In genomic region chr3:12970684-12971083, GRCh38 we compare ENCODE assay signal across 15 cellular contexts.
A peak's percentile ranks its signal among the peaks of the same experiment; 100 is the strongest.
DNase-seq lines count a peak whose midpoint lies in the region; ATAC-seq and TF ChIP-seq lines count a peak whose summit lies in the region.
"Had no signal": no experiment of that assay in that cellular context is flagged by ENCODE, and none has a peak within 500 bp of the region (broad histone marks: within the 10 kb centered on the region; RNA-seq: fewer than 3 reads in every experiment).

No MANE protein-coding gene starts in this region.

- CTCF ChIA-PET in CD4-positive, alpha-beta memory T cell (lab: Charles Lee; ENCODE audit: partially characterized antibody) = interaction anchor here (7.7 kb wide), 1 partner anchor 13 kb away, joined by 49 read pairs; no protein-coding TSS in a partner anchor

- H3K4me1 Mint-ChIP-seq in CD4-positive, alpha-beta memory T cell = peaks cover 34 to 84% (median 53%) of the 10 kb centered on the region in 4 donors
- H3K4me1 Mint-ChIP-seq in glutamatergic neuron (ENCODE audit: low read depth, unreplicated experiment) = peaks cover 51% of the 10 kb centered on the region

- intact Hi-C loops in CD4-positive, alpha-beta memory T cell (cut with micrococcal nuclease) = no loop called here
- intact Hi-C loops in transverse colon (cut with DNase I; ENCODE audit: low total_unique reads) = no loop called here

- H3K4me1 ChIP-seq in CD4-positive, alpha-beta memory T cell (ENCODE audit: insufficient read depth, low read length) = peaks cover 55% of the 10 kb centered on the region
- H3K4me1 ChIP-seq in transverse colon = peaks cover 13 to 24% (median 19%) of the 10 kb centered on the region in 4 donors

- H3K36me3 ChIP-seq in CD4-positive, alpha-beta memory T cell (ENCODE audit: insufficient read depth, low read length) = peaks cover 3% of the 10 kb centered on the region
- no peaks in the 10 kb centered on the region for H3K36me3 ChIP-seq in transverse colon
- H3K36me3 ChIP-seq: prostate gland had no signal

- no peak for TF ChIP-seq EP300 in transverse colon (IDR thresholded peaks at IDR 0.05; ENCODE audit: low read depth)

- H3K27ac ChIP-seq in CD4-positive, alpha-beta memory T cell (ENCODE audit: low read depth, low read length) = no peak overlapping the region
- H3K27ac ChIP-seq in transverse colon = no peak overlapping the region
- H3K27ac ChIP-seq: C4-2B, prostate gland had no signal

- TF ChIP-seq CTCF in glutamatergic neuron (IDR thresholded peaks at IDR 0.05; ENCODE audit: partially characterized antibody, unreplicated experiment) (no peak), transverse colon (IDR thresholded peaks at IDR 0.05) (no peak)

- peaks cover 0 to 2% (median 0%) of the 10 kb centered on the region in 8 donors for H3K9me3 Mint-ChIP-seq in CD4-positive, alpha-beta memory T cell
- peaks cover 38% of the 10 kb centered on the region for H3K9me3 Mint-ChIP-seq in glutamatergic neuron (ENCODE audit: unreplicated experiment)

- no peak for ATAC-seq in HG03097 (IDR thresholded peaks at IDR 0.05; ENCODE audit: low FRiP score, unreplicated experiment)
- ATAC-seq: HCT116 had no signal

- TF ChIP-seq POLR2A in transverse colon (IDR thresholded peaks at IDR 0.05) = no peak

- POLR2A ChIA-PET in CD4-positive, alpha-beta memory T cell (lab: Charles Lee; ENCODE audit: partially characterized antibody) = interaction anchor here (1.2 to 1.6 kb wide), 2 partner anchors 8 to 46 kb away, joined by 3 to 4 read pairs; no protein-coding TSS in a partner anchor

- H3K36me3 Mint-ChIP-seq in CD4-positive, alpha-beta memory T cell = peaks cover 0 to 38% of the 10 kb centered on the region in 2 donors
- no peaks in the 10 kb centered on the region for H3K36me3 Mint-ChIP-seq in glutamatergic neuron (ENCODE audit: unreplicated experiment)

- WGBS in transverse colon (ENCODE audit: low coverage in 1 of 2), 2 donors = 80 to 89% methylated on average over 1 to 5 of the region's 5 CpGs

- H3K27me3 Mint-ChIP-seq in CD4-positive, alpha-beta memory T cell = no peaks in the 10 kb centered on the region
- peaks cover 24% of the 10 kb centered on the region for H3K27me3 Mint-ChIP-seq in glutamatergic neuron (ENCODE audit: unreplicated experiment)

- no peak for DNase-seq in CD4-positive, alpha-beta memory T cell
- DNase-seq in DMS79 (lab: John Stamatoyannopoulos, UW) = peak; percentile 24
- peak; percentile 41 for DNase-seq in NCI-H510A (lab: John Stamatoyannopoulos, UW)
- DNase-seq in glutamatergic neuron = no peak
- DNase-seq in EL = no peak
- no peak for DNase-seq in transverse colon
- DNase-seq in Ammon's horn (ENCODE audit: low spot score) = no peak
- DNase-seq: activated effector memory CD4-positive, alpha-beta T cell treated with anti-CD3 and anti-CD28 coated beads, Interleukin-2, amount 50 U/mL, for 16 hours; NCI-H1436 treated with DMSO at 0.1 percent for 48 hours; OCI-M1; substantia nigra had no signal

- H3K4me3 ChIP-seq in CD4-positive, alpha-beta memory T cell (ENCODE audit: low read length in 2 of 2) = no peak overlapping the region
- no peak overlapping the region for H3K4me3 ChIP-seq in transverse colon
- H3K4me3 ChIP-seq: prostate gland had no signal

- peak overlapping the region in 6 of 7 donors; percentile 19 to 91 (median 62) for H3K27ac Mint-ChIP-seq in CD4-positive, alpha-beta memory T cell
- peak overlapping the region; percentile 78 for H3K27ac Mint-ChIP-seq in glutamatergic neuron (ENCODE audit: unreplicated experiment)

- in situ Hi-C loops in transverse colon (cut with MboI; ENCODE audit: low pct_ligation_motif_present in 1 of 4, low pct_unique_long_range_greater_than_20kb in 1 of 4, low sequenced_read_pairs in 3 of 4) = no loop called here

- H3K27me3 ChIP-seq in CD4-positive, alpha-beta memory T cell (ENCODE audit: insufficient read depth, low read length) = no peaks in the 10 kb centered on the region
- no peaks in the 10 kb centered on the region for H3K27me3 ChIP-seq in transverse colon

- H3K9me3 ChIP-seq in CD4-positive, alpha-beta memory T cell (ENCODE audit: control insufficient read depth in 1 of 2, low read length in 2 of 2) = no peaks in the 10 kb centered on the region
- H3K9me3 ChIP-seq in transverse colon = no peaks in the 10 kb centered on the region
- H3K9me3 ChIP-seq: prostate gland had no signal

- H3K4me3 Mint-ChIP-seq in CD4-positive, alpha-beta memory T cell = peak overlapping the region in 1 of 8 donors; percentile 43
- H3K4me3 Mint-ChIP-seq in glutamatergic neuron (ENCODE audit: unreplicated experiment) = peak overlapping the region; percentile 31

Comparison
In these comparisons a context has a peak if more than half of its experiments do, and no peak if none do; other contexts are left out.
1. DNase-seq: peak in DMS79 (single experiment) and NCI-H510A (single experiment); none in CD4-positive, alpha-beta memory T cell (0 of 5), glutamatergic neuron (single experiment), EL (single experiment), transverse colon (single experiment) and Ammon's horn (single experiment).